In the genomic region with DNA sequence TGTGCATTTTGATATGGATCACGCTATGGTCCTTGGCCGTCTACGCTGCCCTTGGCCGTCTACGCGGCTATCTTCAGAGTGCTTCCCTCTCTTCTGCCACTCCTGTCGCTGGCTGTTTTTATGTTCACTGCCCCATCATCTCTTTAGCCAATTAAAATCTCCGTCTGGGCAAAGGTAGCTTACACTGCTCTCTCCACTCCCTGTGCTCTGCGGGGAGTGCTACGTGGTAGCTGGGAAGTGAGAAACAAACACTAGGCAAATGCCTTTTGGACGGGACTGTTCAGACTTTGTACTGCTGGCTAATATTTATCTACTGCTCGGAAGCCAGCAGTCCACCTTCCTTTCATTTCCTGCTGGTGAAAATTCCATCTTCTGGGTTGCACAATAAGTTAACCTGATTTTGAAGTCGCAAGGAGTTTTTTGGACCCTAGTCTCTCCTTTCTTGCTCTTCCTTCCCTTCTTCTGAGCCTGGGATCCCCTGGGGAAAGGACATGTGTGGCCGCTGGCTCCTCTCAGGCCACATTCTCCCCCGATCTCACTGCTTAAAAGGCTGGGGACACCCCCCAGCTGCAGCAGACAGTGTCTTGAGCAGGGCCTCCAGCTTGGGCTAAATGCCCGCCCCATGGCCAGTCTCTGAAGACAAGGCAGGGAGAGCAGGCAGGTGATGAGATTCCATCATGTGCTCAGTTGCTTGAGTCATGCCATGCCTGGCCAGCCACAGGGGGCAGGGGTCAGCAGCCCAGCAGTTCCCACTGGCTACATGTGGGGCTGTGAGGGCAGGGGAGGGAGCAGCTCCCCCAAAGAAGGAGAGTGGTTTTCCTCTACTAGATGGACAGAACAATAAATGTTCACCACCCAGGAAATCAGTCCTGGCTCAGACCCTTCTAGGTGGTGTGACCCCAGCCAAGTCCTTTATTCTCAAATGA, we compare ENCODE assay signal across 1 cellular context.
TF ChIP-seq lines count a peak whose summit lies in the region.

No MANE protein-coding gene starts in this region.

TF ChIP-seq in HepG2, 621 proteins besides CTCF, POLR2A, EP300 and RAD21 (continued from another document and continues in another):
- TF ChIP-seq, protein P1, sequence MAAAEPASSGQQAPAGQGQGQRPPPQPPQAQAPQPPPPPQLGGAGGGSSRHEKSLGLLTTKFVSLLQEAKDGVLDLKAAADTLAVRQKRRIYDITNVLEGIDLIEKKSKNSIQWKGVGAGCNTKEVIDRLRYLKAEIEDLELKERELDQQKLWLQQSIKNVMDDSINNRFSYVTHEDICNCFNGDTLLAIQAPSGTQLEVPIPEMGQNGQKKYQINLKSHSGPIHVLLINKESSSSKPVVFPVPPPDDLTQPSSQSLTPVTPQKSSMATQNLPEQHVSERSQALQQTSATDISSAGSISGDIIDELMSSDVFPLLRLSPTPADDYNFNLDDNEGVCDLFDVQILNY (CRISPR knock-in tag; conservative IDR thresholded peaks at IDR 0.05) = no peak
- TF ChIP-seq DNMT3B (CRISPR knock-in tag; conservative IDR thresholded peaks at IDR 0.05) (no peak), SIN3A (IDR thresholded peaks at IDR 0.05; ENCODE audit: borderline replicate concordance, low read depth, low read length) (no peak), ETV6 (CRISPR knock-in tag; conservative IDR thresholded peaks at IDR 0.05) (no peak), KIAA2018 (CRISPR knock-in tag; IDR thresholded peaks at IDR 0.05; ENCODE audit: borderline replicate concordance) (no peak), ZNF543 (CRISPR knock-in tag; IDR thresholded peaks at IDR 0.05) (no peak), ZFY (CRISPR knock-in tag; IDR thresholded peaks at IDR 0.05) (peak; percentile 49; the same call in 1 of the 2 replicates), STAT5B (CRISPR knock-in tag; IDR thresholded peaks at IDR 0.05) (no peak), ZNF232 (CRISPR knock-in tag; IDR thresholded peaks at IDR 0.05; ENCODE audit: borderline replicate concordance) (peak; percentile 59; the same call in 1 of the 2 replicates), JUNB (CRISPR knock-in tag; IDR thresholded peaks at IDR 0.05; ENCODE audit: borderline replicate concordance) (no peak; the same call in 1 of the 2 replicates), ELF3 (CRISPR knock-in tag; IDR thresholded peaks at IDR 0.05) (peak; percentile 86), ZBTB7B (CRISPR knock-in tag; IDR thresholded peaks at IDR 0.05) (no peak; the same call in 1 of the 2 replicates), CENPT (CRISPR knock-in tag; IDR thresholded peaks at IDR 0.05; ENCODE audit: low read depth) (no peak), MIER2 (CRISPR knock-in tag; IDR thresholded peaks at IDR 0.05) (0 out of 2 replicates have a peak, but pooled peaks have one; percentile 27), ZBTB43 (CRISPR knock-in tag; conservative IDR thresholded peaks at IDR 0.05) (peak; percentile 81), GABPA (IDR thresholded peaks at IDR 0.05; ENCODE audit: low read depth, low read length) (no peak), GABPA (CRISPR knock-in tag; IDR thresholded peaks at IDR 0.05; ENCODE audit: low read depth) (peak; percentile 70), TARDBP (CRISPR knock-in tag; IDR thresholded peaks at IDR 0.05) (peak; percentile 67), NAIF1 (CRISPR knock-in tag; IDR thresholded peaks at IDR 0.05; ENCODE audit: borderline replicate concordance) (peak; percentile 75; the same call in 1 of the 2 replicates), HOXA3 (CRISPR knock-in tag; IDR thresholded peaks at IDR 0.05) (peak; percentile 79; the same call in 1 of the 2 replicates), ZNF572 (CRISPR knock-in tag; IDR thresholded peaks at IDR 0.05) (0 out of 2 replicates have a peak, but pooled peaks have one; percentile 18)
- TF ChIP-seq, protein P2, sequence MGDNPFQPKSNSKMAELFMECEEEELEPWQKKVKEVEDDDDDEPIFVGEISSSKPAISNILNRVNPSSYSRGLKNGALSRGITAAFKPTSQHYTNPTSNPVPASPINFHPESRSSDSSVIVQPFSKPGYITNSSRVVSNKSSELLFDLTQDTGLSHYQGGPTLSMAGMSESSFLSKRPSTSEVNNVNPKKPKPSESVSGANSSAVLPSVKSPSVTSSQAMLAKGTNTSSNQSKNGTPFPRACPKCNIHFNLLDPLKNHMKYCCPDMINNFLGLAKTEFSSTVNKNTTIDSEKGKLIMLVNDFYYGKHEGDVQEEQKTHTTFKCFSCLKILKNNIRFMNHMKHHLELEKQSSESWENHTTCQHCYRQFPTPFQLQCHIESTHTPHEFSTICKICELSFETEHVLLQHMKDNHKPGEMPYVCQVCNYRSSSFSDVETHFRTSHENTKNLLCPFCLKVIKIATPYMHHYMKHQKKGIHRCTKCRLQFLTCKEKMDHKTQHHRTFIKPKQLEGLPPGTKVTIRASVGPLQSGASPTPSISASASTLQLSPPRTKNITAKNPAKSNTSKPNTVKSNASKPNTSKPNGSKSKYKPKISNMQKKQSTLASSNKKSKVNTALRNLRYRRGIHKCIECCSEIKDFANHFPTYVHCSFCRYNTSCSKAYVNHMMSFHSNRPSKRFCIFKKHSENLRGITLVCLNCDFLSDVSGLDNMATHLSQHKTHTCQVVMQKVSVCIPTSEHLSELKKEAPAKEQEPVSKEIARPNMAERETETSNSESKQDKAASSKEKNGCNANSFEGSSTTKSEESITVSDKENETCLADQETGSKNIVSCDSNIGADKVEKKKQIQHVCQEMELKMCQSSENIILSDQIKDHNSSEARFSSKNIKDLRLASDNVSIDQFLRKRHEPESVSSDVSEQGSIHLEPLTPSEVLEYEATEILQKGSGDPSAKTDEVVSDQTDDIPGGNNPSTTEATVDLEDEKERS (CRISPR knock-in tag; IDR thresholded peaks at IDR 0.05) = peak; percentile 58
- TF ChIP-seq, protein P3, sequence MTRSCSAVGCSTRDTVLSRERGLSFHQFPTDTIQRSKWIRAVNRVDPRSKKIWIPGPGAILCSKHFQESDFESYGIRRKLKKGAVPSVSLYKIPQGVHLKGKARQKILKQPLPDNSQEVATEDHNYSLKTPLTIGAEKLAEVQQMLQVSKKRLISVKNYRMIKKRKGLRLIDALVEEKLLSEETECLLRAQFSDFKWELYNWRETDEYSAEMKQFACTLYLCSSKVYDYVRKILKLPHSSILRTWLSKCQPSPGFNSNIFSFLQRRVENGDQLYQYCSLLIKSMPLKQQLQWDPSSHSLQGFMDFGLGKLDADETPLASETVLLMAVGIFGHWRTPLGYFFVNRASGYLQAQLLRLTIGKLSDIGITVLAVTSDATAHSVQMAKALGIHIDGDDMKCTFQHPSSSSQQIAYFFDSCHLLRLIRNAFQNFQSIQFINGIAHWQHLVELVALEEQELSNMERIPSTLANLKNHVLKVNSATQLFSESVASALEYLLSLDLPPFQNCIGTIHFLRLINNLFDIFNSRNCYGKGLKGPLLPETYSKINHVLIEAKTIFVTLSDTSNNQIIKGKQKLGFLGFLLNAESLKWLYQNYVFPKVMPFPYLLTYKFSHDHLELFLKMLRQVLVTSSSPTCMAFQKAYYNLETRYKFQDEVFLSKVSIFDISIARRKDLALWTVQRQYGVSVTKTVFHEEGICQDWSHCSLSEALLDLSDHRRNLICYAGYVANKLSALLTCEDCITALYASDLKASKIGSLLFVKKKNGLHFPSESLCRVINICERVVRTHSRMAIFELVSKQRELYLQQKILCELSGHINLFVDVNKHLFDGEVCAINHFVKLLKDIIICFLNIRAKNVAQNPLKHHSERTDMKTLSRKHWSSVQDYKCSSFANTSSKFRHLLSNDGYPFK (CRISPR knock-in tag; IDR thresholded peaks at IDR 0.05; ENCODE audit: borderline replicate concordance) = no peak; the same call in 1 of the 2 replicates
